ENCODE assay signal across 1 cellular context in the genomic region with DNA sequence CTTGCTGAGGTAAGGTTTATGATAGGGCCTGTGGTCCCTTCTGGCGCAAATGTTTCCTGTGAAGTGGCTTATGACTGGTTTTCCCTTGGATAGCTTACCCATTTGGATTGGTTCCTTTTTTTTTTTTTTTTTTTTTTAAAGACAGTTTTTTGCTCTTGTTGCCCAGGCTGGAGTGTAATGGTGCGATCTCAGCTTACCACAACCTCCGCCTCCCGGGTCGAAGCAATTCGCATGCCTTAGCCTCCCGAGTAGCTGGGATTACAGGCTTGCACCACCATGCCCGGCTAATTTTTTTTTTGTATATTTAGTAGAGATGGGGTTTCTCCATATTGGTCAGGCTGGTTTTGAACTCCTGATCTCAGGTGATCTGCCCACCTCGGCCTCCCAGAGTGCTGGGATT.
TF ChIP-seq lines count a peak whose summit lies in the region.

No MANE protein-coding gene starts in this region.

TF ChIP-seq in GM12878, 131 proteins besides CTCF, POLR2A, EP300 and RAD21:
- TF ChIP-seq, protein P1, sequence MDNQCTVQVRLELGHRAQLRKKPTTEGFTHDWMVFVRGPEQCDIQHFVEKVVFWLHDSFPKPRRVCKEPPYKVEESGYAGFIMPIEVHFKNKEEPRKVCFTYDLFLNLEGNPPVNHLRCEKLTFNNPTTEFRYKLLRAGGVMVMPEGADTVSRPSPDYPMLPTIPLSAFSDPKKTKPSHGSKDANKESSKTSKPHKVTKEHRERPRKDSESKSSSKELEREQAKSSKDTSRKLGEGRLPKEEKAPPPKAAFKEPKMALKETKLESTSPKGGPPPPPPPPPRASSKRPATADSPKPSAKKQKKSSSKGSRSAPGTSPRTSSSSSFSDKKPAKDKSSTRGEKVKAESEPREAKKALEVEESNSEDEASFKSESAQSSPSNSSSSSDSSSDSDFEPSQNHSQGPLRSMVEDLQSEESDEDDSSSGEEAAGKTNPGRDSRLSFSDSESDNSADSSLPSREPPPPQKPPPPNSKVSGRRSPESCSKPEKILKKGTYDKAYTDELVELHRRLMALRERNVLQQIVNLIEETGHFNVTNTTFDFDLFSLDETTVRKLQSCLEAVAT (IDR thresholded peaks at IDR 0.05): peak; percentile 57
